Comparison of ENCODE assay signal across 32 cellular contexts in genomic region chr2:18828296-18828695, GRCh38.
"Had no signal": no experiment of that assay in that cellular context is flagged by ENCODE, and none has a peak within 500 bp of the region (broad histone marks: within the 10 kb centered on the region; RNA-seq: fewer than 3 reads in every experiment).

No MANE protein-coding gene starts in this region.

- H3K36me3 ChIP-seq: ascending aorta, cardiac muscle cell, WERI-Rb-1 had no signal

- H3K27me3 ChIP-seq: ascending aorta, cardiac muscle cell had no signal

- DNase-seq: activated CD4-positive, alpha-beta memory T cell treated with anti-CD3 and anti-CD28 coated beads for 36 hours; activated CD4-positive, alpha-beta T cell treated with anti-CD3 and anti-CD28 coated beads for 1 hour; activated CD4-positive, alpha-beta T cell treated with anti-CD3 and anti-CD28 coated beads for 36 hours; activated CD4-positive, alpha-beta T cell treated with anti-CD3 and anti-CD28 coated beads for 48 hours; activated CD4-positive, alpha-beta T cell treated with anti-CD3 and anti-CD28 coated beads, Interleukin-2, amount 10 ng/mL, durations not matched to agents 7 days and 5 days; activated CD4-positive, CD25-positive, alpha-beta regulatory T cell; activated CD8-positive, alpha-beta memory T cell treated with anti-CD3 and anti-CD28 coated beads, Interleukin-2, amount 50 U/mL, for 4 hours; activated CD8-positive, alpha-beta T cell treated with anti-CD3 and anti-CD28 coated beads for 36 hours; activated effector memory CD4-positive, alpha-beta T cell treated with anti-CD3 and anti-CD28 coated beads, Interleukin-2, amount 50 U/mL, for 16 hours; activated gamma-delta T cell treated with Interleukin-2 at 50 U/mL for 16 hours; activated naive CD4-positive, alpha-beta T cell; activated naive CD4-positive, alpha-beta T cell treated with anti-CD3 and anti-CD28 coated beads for 36 hours; activated naive CD4-positive, alpha-beta T cell treated with anti-CD3 and anti-CD28 coated beads, Interleukin-2, amount 50 U/mL, for 16 hours; activated naive CD8-positive, alpha-beta T cell treated with anti-CD3 and anti-CD28 coated beads for 36 hours; activated T-cell treated with anti-CD3 and anti-CD28 coated beads for 4 hours; activated T-cell treated with anti-CD3 and anti-CD28 coated beads, Interleukin-2, amount 50 U/mL, for 1 hour; activated T-cell treated with anti-CD3 and anti-CD28 coated beads, Interleukin-2, amount 50 U/mL, for 4 hours; activated T-cell treated with anti-CD3 and anti-CD28 coated beads, Interleukin-2, amount 50 U/mL, for 72 hours; amygdala; anterior cingulate cortex; caudate nucleus; cerebellar nuclear complex; T-helper 1 cell; T-helper 2 cell; T-helper 9 cell; WERI-Rb-1 had no signal

- H3K27ac ChIP-seq: cardiac muscle cell, WERI-Rb-1 had no signal

- ATAC-seq: activated CD4-positive, alpha-beta T cell treated with anti-CD3 and anti-CD28 coated beads for 36 hours; activated CD4-positive, CD25-positive, alpha-beta regulatory T cell treated with anti-CD3 and anti-CD28 coated beads, Interleukin-2, amount 50 U/mL, for 24 hours; activated CD8-positive, alpha-beta T cell treated with anti-CD3 and anti-CD28 coated beads for 36 hours; activated naive CD4-positive, alpha-beta T cell treated with anti-CD3 and anti-CD28 coated beads, Interleukin-2, amount 50 U/mL, for 72 hours; activated T-cell treated with anti-CD3 and anti-CD28 coated beads, Interleukin-2, amount 50 U/mL, for 4 hours; activated T-cell treated with anti-CD3 and anti-CD28 coated beads, Interleukin-2, amount 50 U/mL, for 72 hours; activated T-helper 17 cell treated with anti-CD3 and anti-CD28 coated beads, Interleukin-2, amount 50 U/mL, for 72 hours; WTC11 had no signal

- H3K4me3 ChIP-seq: ascending aorta, cardiac muscle cell had no signal

- H3K9me3 ChIP-seq: ascending aorta had no signal
